ENCODE assay signal across 2 cellular contexts in genomic region chr4:188399834-188400233, GRCh38.
TF ChIP-seq lines count a peak whose summit lies in the region.

No MANE protein-coding gene starts in this region.

TF ChIP-seq in H1, 55 proteins besides CTCF, POLR2A, EP300 and RAD21:
- 0 out of 2 replicates have a peak, but pooled peaks have one; percentile 50 for TF ChIP-seq ATF2 (IDR thresholded peaks at IDR 0.05; ENCODE audit: low read length)
- TF ChIP-seq YY1 (IDR thresholded peaks at IDR 0.05; ENCODE audit: low read depth, low read length), result no peak
- TF ChIP-seq JUND (IDR thresholded peaks at IDR 0.05; ENCODE audit: low read length), result peak; percentile 70; the same call in 1 of the 2 replicates
- peak; percentile 89 for TF ChIP-seq CHD7 (IDR thresholded peaks at IDR 0.05; ENCODE audit: insufficient replicate concordance, low read length)
- peak; percentile 90 for TF ChIP-seq POU5F1 (IDR thresholded peaks at IDR 0.05; ENCODE audit: low read depth, low read length)
- TF ChIP-seq SP1 (IDR thresholded peaks at IDR 0.05; ENCODE audit: low read depth, low read length), result 0 out of 2 replicates have a peak, but pooled peaks have one; percentile 60
- no peak for TF ChIP-seq SP2 (IDR thresholded peaks at IDR 0.05; ENCODE audit: low read length)
- TF ChIP-seq TEAD4 (IDR thresholded peaks at IDR 0.05; ENCODE audit: low read depth, low read length), result peak; percentile 95
- peak; percentile 82 to 93; a peak in 2 of 4 replicates for TF ChIP-seq HDAC2 (IDR thresholded peaks at IDR 0.05; ENCODE audit: borderline replicate concordance in 1 of 2, low read depth in 2 of 2, low read length in 2 of 2)
- 0 out of 2 replicates have a peak, but pooled peaks have one; percentile 48 for TF ChIP-seq TCF12 (IDR thresholded peaks at IDR 0.05; ENCODE audit: low read depth, low read length)
- TF ChIP-seq NANOG (IDR thresholded peaks at IDR 0.05; ENCODE audit: insufficient read depth, low read depth, low read length, poor library complexity, severe bottlenecking), result peak; percentile 60
- no peak for TF ChIP-seq CHD2 (IDR thresholded peaks at IDR 0.05; ENCODE audit: low read length)
- no peak for TF ChIP-seq NRF1 (IDR thresholded peaks at IDR 0.05; ENCODE audit: low read depth, low read length)
- TF ChIP-seq JUN (IDR thresholded peaks at IDR 0.05; ENCODE audit: low read depth, low read length), result peak; percentile 51; the same call in 1 of the 2 replicates
- peak in 1 of 2 experiments; percentile 5 for TF ChIP-seq BCL11A (IDR thresholded peaks at IDR 0.05; ENCODE audit: low read depth in 2 of 2, low read length in 2 of 2)

TF ChIP-seq in GM12891, 5 proteins besides CTCF, POLR2A, EP300 and RAD21:
- TF ChIP-seq POLR2AphosphoS5 (IDR thresholded peaks at IDR 0.05; ENCODE audit: low read depth, low read length), result no peak
- no peak for TF ChIP-seq TAF1 (IDR thresholded peaks at IDR 0.05; ENCODE audit: low read depth, low read length)
- no peak for TF ChIP-seq PAX5 (IDR thresholded peaks at IDR 0.05; ENCODE audit: insufficient read depth, low read length, severe bottlenecking)
- no peak for TF ChIP-seq POU2F2 (IDR thresholded peaks at IDR 0.05; ENCODE audit: low read depth, low read length)
- TF ChIP-seq SPI1 (IDR thresholded peaks at IDR 0.05; ENCODE audit: low read depth, low read length), result no peak
